ENCODE assay signal across 25 cellular contexts in genomic region chr12:3607039-3607719, GRCh38.
DNase-seq lines count a peak whose midpoint lies in the region; ATAC-seq, FAIRE-seq and TF ChIP-seq lines count a peak whose summit lies in the region.
"Had no signal": no experiment of that assay in that cellular context is flagged by ENCODE, and none has a peak within 500 bp of the region (broad histone marks: within the 10 kb centered on the region; RNA-seq: fewer than 3 reads in every experiment).

No MANE protein-coding gene starts in this region.

- H3K36me3 Mint-ChIP-seq in nephron progenitor cell (ENCODE audit: low read depth) = peaks cover 11% of the 10 kb centered on the region

- H3K27me3 ChIP-seq in DND-41 (ENCODE audit: insufficient read depth, low read length, poor library complexity) = peaks cover 3% of the 10 kb centered on the region
- peaks cover 37% of the 10 kb centered on the region for H3K27me3 ChIP-seq in PC-3 (ENCODE audit: low read length)
- H3K27me3 ChIP-seq: breast epithelium had no signal

- H3K4me1 ChIP-seq in A549 = no peaks in the 10 kb centered on the region
- no peaks in the 10 kb centered on the region for H3K4me1 ChIP-seq in DND-41 (ENCODE audit: insufficient read depth, low read length)
- no peaks in the 10 kb centered on the region; the same call in 1 of the 2 replicates for H3K4me1 ChIP-seq in PC-3 (ENCODE audit: insufficient read depth, low read length)

- intact Hi-C loops in PC-3 (cut with micrococcal nuclease) = no loop called here

- H3F3A ChIP-seq in PC-3 (ENCODE audit: low read length, unreplicated experiment) = no peaks in the 10 kb centered on the region

- no peak for TF ChIP-seq RAD21 in A549 (conservative IDR thresholded peaks at IDR 0.05 in 1 of 2, IDR thresholded peaks at IDR 0.05 in 1 of 2)

- H3K4me3 ChIP-seq in A549 = no peak overlapping the region
- H3K4me3 ChIP-seq in DND-41 (ENCODE audit: low read depth in 1 of 2, low read length in 2 of 2) = no peak overlapping the region
- no peak overlapping the region for H3K4me3 ChIP-seq in PC-3 (ENCODE audit: low read length)
- H3K4me3 ChIP-seq: breast epithelium, suprapubic skin had no signal

- FAIRE-seq in A549 (lab: Jason Lieb, UNC) = no peak
- FAIRE-seq: TTC549 had no signal

- H3K9ac ChIP-seq in DND-41 (ENCODE audit: low read depth, low read length) (no peak overlapping the region), PC-3 (ENCODE audit: low read length) (no peak overlapping the region)
- H3K9ac ChIP-seq: KMS-11 had no signal

- CTCF ChIA-PET in A549 (lab: Yijun Ruan, JAX) = interaction anchor here (1.5 to 2.1 kb wide), 3 partner anchors 10 to 307 kb away, joined by 3 to 8 read pairs (median 3); no protein-coding TSS in a partner anchor
- CTCF ChIA-PET in PC-3 (lab: Charles Lee) = no interaction called here

- DNase-seq in A549 (ENCODE audit: low read depth in 1 of 2, low spot score in 1 of 2) = no peak
- DNase-seq in DND-41 = peak; percentile 5
- DNase-seq in NCI-H345 treated with DMSO at 0.1 percent for 48 hours (lab: John Stamatoyannopoulos, UW; ENCODE audit: unreplicated experiment) = peak; percentile 65
- no peak for DNase-seq in nephron progenitor cell
- no peak for DNase-seq in activated naive CD4-positive, alpha-beta T cell treated with anti-CD3 and anti-CD28 coated beads, Interleukin-2, amount 50 U/mL, for 16 hours
- DNase-seq in mucosa of gallbladder (ENCODE audit: low spot score) = no peak
- DNase-seq in PC-3 = no peak
- no peak for DNase-seq in activated T-cell treated with anti-CD3 and anti-CD28 coated beads, Interleukin-2, amount 50 U/mL, for 48 hours
- DNase-seq: activated CD4-positive, CD25-positive, alpha-beta regulatory T cell treated with anti-CD3 and anti-CD28 coated beads, Interleukin-2, amount 50 U/mL, for 72 hours; activated CD8-positive, alpha-beta T cell treated with anti-CD3 and anti-CD28 coated beads, Interleukin-2, amount 10 ng/mL, durations not matched to agents 7 days and 5 days; activated naive CD4-positive, alpha-beta T cell; activated T-cell treated with anti-CD3 and anti-CD28 coated beads, Interleukin-2, amount 50 U/mL, for 1 hour; CD4-positive, alpha-beta T cell; cortex of kidney; DMS153; HCEC 1CT; mammary epithelial cell; NCI-H1105; NCI-H2171; NCI-H748 treated with DMSO at 0.1 percent for 48 hours had no signal

- H3K4me1 Mint-ChIP-seq in nephron progenitor cell = peaks cover 55% of the 10 kb centered on the region

- H3K79me2 ChIP-seq in DND-41 (ENCODE audit: insufficient read depth, low read length) = no peaks in the 10 kb centered on the region
- H3K79me2 ChIP-seq in PC-3 (ENCODE audit: low read length) = no peaks in the 10 kb centered on the region

- H3K27me3 Mint-ChIP-seq in nephron progenitor cell (ENCODE audit: low read depth, poor library complexity) = peaks cover 33% of the 10 kb centered on the region
- H3K27me3 Mint-ChIP-seq: CD4-positive, alpha-beta T cell had no signal

- H3K4me2 ChIP-seq in A549 (no peak overlapping the region), DND-41 (ENCODE audit: insufficient read depth, low read length) (no peak overlapping the region), PC-3 (ENCODE audit: low read length) (no peak overlapping the region)
- H3K4me2 ChIP-seq: KMS-11 had no signal

- no peak for TF ChIP-seq EP300 in A549 (IDR thresholded peaks at IDR 0.05)

- no peaks in the 10 kb centered on the region for H3K9me3 ChIP-seq in A549
- H3K9me3 ChIP-seq in DND-41 (ENCODE audit: insufficient read depth, low read length, severe bottlenecking) = no peaks in the 10 kb centered on the region
- H3K9me3 ChIP-seq in PC-3 (ENCODE audit: low read length) = no peaks in the 10 kb centered on the region
- H3K9me3 ChIP-seq: breast epithelium, suprapubic skin had no signal

- WGBS in A549 (ENCODE audit: missing lambda C conversion rate) = 44% methylated on average over 9 of the region's 9 CpGs

- peak overlapping the region; percentile 54 for H3K27ac Mint-ChIP-seq in nephron progenitor cell
- H3K27ac Mint-ChIP-seq: activated CD8-positive, alpha-beta T cell treated with anti-CD3 and anti-CD28 coated beads, Interleukin-2, amount 10 ng/mL, durations not matched to agents 7 days and 5 days; CD4-positive, alpha-beta T cell; progenitor cell of endocrine pancreas had no signal

- H2AFZ ChIP-seq in DND-41 (ENCODE audit: low read depth, low read length) = no peak overlapping the region
- H2AFZ ChIP-seq in PC-3 (ENCODE audit: low read length) = no peak overlapping the region

- peaks cover 17% of the 10 kb centered on the region for H3K9me3 Mint-ChIP-seq in nephron progenitor cell

- no peak for TF ChIP-seq POLR2A in A549 (IDR thresholded peaks at IDR 0.05; ENCODE audit: low read length)

- no peak for TF ChIP-seq CTCF in A549 (IDR thresholded peaks at IDR 0.05)
- TF ChIP-seq CTCF in DND-41 (IDR thresholded peaks at IDR 0.05; ENCODE audit: borderline replicate concordance, extremely low read depth, low read length, poor library complexity, severe bottlenecking) = no peak
- no peak for TF ChIP-seq CTCF in nephron progenitor cell (IDR thresholded peaks at IDR 0.05)
- no peak for TF ChIP-seq CTCF in PC-3 (conservative IDR thresholded peaks at IDR 0.05; ENCODE audit: low read depth, low read length)

- H3K9me2 ChIP-seq in PC-3 (replicated peaks; ENCODE audit: low read length) = no peaks in the 10 kb centered on the region

- POLR2A ChIA-PET in A549 (lab: Yijun Ruan, JAX) = no interaction called here
- POLR2A ChIA-PET in PC-3 (lab: Charles Lee; ENCODE audit: unreplicated experiment) = no interaction called here

- H3K36me3 ChIP-seq in DND-41 (ENCODE audit: insufficient read depth, low read length) (no peaks in the 10 kb centered on the region), PC-3 (ENCODE audit: low read depth, low read length) (no peaks in the 10 kb centered on the region)
- H3K36me3 ChIP-seq: breast epithelium, suprapubic skin had no signal

- no peak for ATAC-seq in A549
- peak; percentile 22; the same call in 1 of the 3 replicates for ATAC-seq in DND-41 (ENCODE audit: insufficient read depth, low read depth)
- ATAC-seq in PC-3 = no peak
- ATAC-seq: activated CD8-positive, alpha-beta T cell treated with anti-CD3 and anti-CD28 coated beads, Interleukin-2, amount 10 ng/mL, durations not matched to agents 7 days and 5 days had no signal

- BruUV-seq in PC-3 (replicated peaks; lab: Mats Ljungman, UMichigan) = no TSS peak

- 0 out of 2 replicates have a peak, but pooled peaks cover 2% of the 10 kb centered on the region for H4K20me1 ChIP-seq in DND-41 (ENCODE audit: insufficient read depth, low read length)
- H4K20me1 ChIP-seq in PC-3 (ENCODE audit: low read length) = no peaks in the 10 kb centered on the region

- H3K27ac ChIP-seq in A549 (no peak overlapping the region), DND-41 (ENCODE audit: low read length) (no peak overlapping the region), PC-3 (ENCODE audit: low read length) (no peak overlapping the region)
- H3K27ac ChIP-seq: breast epithelium, KMS-11, suprapubic skin had no signal

- no peak overlapping the region for H3K4me3 Mint-ChIP-seq in nephron progenitor cell
- H3K4me3 Mint-ChIP-seq: activated CD8-positive, alpha-beta T cell treated with anti-CD3 and anti-CD28 coated beads, Interleukin-2, amount 10 ng/mL, durations not matched to agents 7 days and 5 days; CD4-positive, alpha-beta T cell had no signal

TF ChIP-seq in A549, 52 proteins besides CTCF, POLR2A, EP300 and RAD21:
- TF ChIP-seq MAFK (IDR thresholded peaks at IDR 0.05; ENCODE audit: partially characterized antibody) = peak; percentile 60
- TF ChIP-seq RFX5 (IDR thresholded peaks at IDR 0.05) = no peak

Comparison
In these comparisons a context has a peak if more than half of its experiments do, and no peak if none do; other contexts are left out.
1. DNase-seq: peak in DND-41 (single experiment) and NCI-H345 treated with DMSO at 0.1 percent for 48 hours (single experiment); none in A549 (0 of 2), nephron progenitor cell (single experiment), activated naive CD4-positive, alpha-beta T cell treated with anti-CD3 and anti-CD28 coated beads, Interleukin-2, amount 50 U/mL, for 16 hours (single experiment), mucosa of gallbladder (single experiment), PC-3 (single experiment) and activated T-cell treated with anti-CD3 and anti-CD28 coated beads, Interleukin-2, amount 50 U/mL, for 48 hours (0 of 2).